ENCODE assay signal across 32 cellular contexts in genomic region chr9:78881295-78881694, GRCh38.
"Had no signal": no experiment of that assay in that cellular context is flagged by ENCODE, and none has a peak within 500 bp of the region (broad histone marks: within the 10 kb centered on the region; RNA-seq: fewer than 3 reads in every experiment).

No MANE protein-coding gene starts in this region.

- H3K27ac Mint-ChIP-seq: naive thymus-derived CD4-positive, alpha-beta T cell; natural killer cell; nephron; neural progenitor cell; progenitor cell of endocrine pancreas; stimulated activated memory B cell treated with anti-CD40 and anti-IgM and Interleukin-4, amounts not matched to agents 10 μg/mL and 1 μg/mL and 100 μg/mL, for 72 hours; stimulated activated naive CD8-positive, alpha-beta T cell treated with anti-CD3 and anti-CD28 coated beads, Interleukin-15, amount 100 ng/mL, for 72 hours; type B pancreatic cell had no signal

- H3K9me3 Mint-ChIP-seq: nephron; neural progenitor cell; stimulated activated memory B cell treated with anti-CD40 and anti-IgM and Interleukin-4, amounts not matched to agents 10 μg/mL and 1 μg/mL and 100 μg/mL, for 72 hours; stimulated activated naive CD8-positive, alpha-beta T cell treated with anti-CD3 and anti-CD28 coated beads, Interleukin-15, amount 100 ng/mL, for 72 hours; type B pancreatic cell had no signal

- H3K9me3 ChIP-seq: ovary, psoas muscle, right lobe of liver, sigmoid colon, spleen, suprapubic skin, testis, tibial artery, transverse colon, upper lobe of right lung, uterus had no signal

- H3K4me3 ChIP-seq: neural progenitor cell, ovary, psoas muscle, right lobe of liver, sigmoid colon, skin epidermis, smooth muscle cell, spleen, suprapubic skin, testis, tibial artery, transverse colon, upper lobe of right lung, uterus had no signal

- H3K36me3 ChIP-seq: neural progenitor cell, ovary, right lobe of liver, sigmoid colon, spleen, suprapubic skin, tibial artery, transverse colon, upper lobe of right lung, uterus had no signal

- H3K36me3 Mint-ChIP-seq: naive thymus-derived CD4-positive, alpha-beta T cell; natural killer cell; neural progenitor cell; stimulated activated memory B cell treated with anti-CD40 and anti-IgM and Interleukin-4, amounts not matched to agents 10 μg/mL and 1 μg/mL and 100 μg/mL, for 72 hours; type B pancreatic cell had no signal

- H3K4me1 ChIP-seq: neural progenitor cell, parathyroid adenoma, psoas muscle, right lobe of liver, sigmoid colon, spleen, suprapubic skin, testis, tibial artery, transverse colon, upper lobe of right lung, uterus had no signal

- H3K27ac ChIP-seq: neural progenitor cell, ovary, parathyroid adenoma, psoas muscle, right lobe of liver, sigmoid colon, skin epidermis, spleen, suprapubic skin, testis, tibial artery, transverse colon, upper lobe of right lung, uterus had no signal

- ATAC-seq: naive thymus-derived CD4-positive, alpha-beta T cell; natural killer cell; psoas muscle; right cardiac atrium; right lobe of liver; stimulated activated memory B cell treated with anti-CD40 and anti-IgM and Interleukin-4, amounts not matched to agents 10 μg/mL and 1 μg/mL and 100 μg/mL, for 72 hours; stimulated activated naive CD8-positive, alpha-beta T cell treated with anti-CD3 and anti-CD28 coated beads, Interleukin-15, amount 100 ng/mL, for 72 hours; stimulated activated naive CD8-positive, alpha-beta T cell treated with anti-CD3 and anti-CD28 coated beads, Interleukin-15, Interleukin-2, amounts not matched to agents 100 U/mL and 50 U/mL, for 24 hours; upper lobe of right lung had no signal

- H3K4me1 Mint-ChIP-seq: naive thymus-derived CD4-positive, alpha-beta T cell; natural killer cell; nephron; neural progenitor cell; stimulated activated memory B cell treated with anti-CD40 and anti-IgM and Interleukin-4, amounts not matched to agents 10 μg/mL and 1 μg/mL and 100 μg/mL, for 72 hours; stimulated activated naive CD8-positive, alpha-beta T cell treated with anti-CD3 and anti-CD28 coated beads, Interleukin-15, amount 100 ng/mL, for 72 hours had no signal

- DNase-seq: naive thymus-derived CD4-positive, alpha-beta T cell; natural killer cell; ovary; posterior cingulate gyrus; psoas muscle; right cardiac atrium; right lobe of liver; sigmoid colon; spleen; stimulated activated CD4-positive, alpha-beta T cell treated with anti-CD3 and anti-CD28 coated beads, Interleukin-12 subunit alpha, Interleukin-12 subunit beta, amount 100 ng/mL, for 4 hours; stimulated activated CD4-positive, alpha-beta T cell treated with anti-CD3 and anti-CD28 coated beads, Interleukin-1b, Interleukin-23, amount 100 ng/mL, for 48 hours; stimulated activated CD4-positive, alpha-beta T cell treated with anti-CD3 and anti-CD28 coated beads, Interleukin-4, amount 100 ng/mL, for 1 hour; stimulated activated CD4-positive, alpha-beta T cell treated with anti-CD3 and anti-CD28 coated beads, Interleukin-4, amount 100 ng/mL, for 4 hours; stimulated activated CD8-positive, alpha-beta memory T cell treated with anti-CD3 and anti-CD28 coated beads, Interleukin-4, amount 100 ng/mL, for 48 hours; stimulated activated naive CD4-positive, alpha-beta T cell; stimulated activated naive CD8-positive, alpha-beta T cell treated with anti-CD3 and anti-CD28 coated beads, Interleukin-15, amount 100 ng/mL, for 72 hours; stimulated activated naive CD8-positive, alpha-beta T cell treated with anti-CD3 and anti-CD28 coated beads, Interleukin-15, Interleukin-2, amounts not matched to agents 100 U/mL and 50 U/mL, for 24 hours; substantia nigra; testis; tibial artery; transverse colon; upper lobe of right lung; uterus had no signal

- H3K4me3 Mint-ChIP-seq: naive thymus-derived CD4-positive, alpha-beta T cell; natural killer cell; nephron; neural progenitor cell; stimulated activated memory B cell treated with anti-CD40 and anti-IgM and Interleukin-4, amounts not matched to agents 10 μg/mL and 1 μg/mL and 100 μg/mL, for 72 hours; stimulated activated naive CD8-positive, alpha-beta T cell treated with anti-CD3 and anti-CD28 coated beads, Interleukin-15, amount 100 ng/mL, for 72 hours; type B pancreatic cell had no signal

- H3K27me3 Mint-ChIP-seq: progenitor cell of endocrine pancreas; stimulated activated memory B cell treated with anti-CD40 and anti-IgM and Interleukin-4, amounts not matched to agents 10 μg/mL and 1 μg/mL and 100 μg/mL, for 72 hours; stimulated activated naive CD8-positive, alpha-beta T cell treated with anti-CD3 and anti-CD28 coated beads, Interleukin-15, amount 100 ng/mL, for 72 hours had no signal
